Comparison of ENCODE assay signal across 2 cellular contexts in the genomic region with DNA sequence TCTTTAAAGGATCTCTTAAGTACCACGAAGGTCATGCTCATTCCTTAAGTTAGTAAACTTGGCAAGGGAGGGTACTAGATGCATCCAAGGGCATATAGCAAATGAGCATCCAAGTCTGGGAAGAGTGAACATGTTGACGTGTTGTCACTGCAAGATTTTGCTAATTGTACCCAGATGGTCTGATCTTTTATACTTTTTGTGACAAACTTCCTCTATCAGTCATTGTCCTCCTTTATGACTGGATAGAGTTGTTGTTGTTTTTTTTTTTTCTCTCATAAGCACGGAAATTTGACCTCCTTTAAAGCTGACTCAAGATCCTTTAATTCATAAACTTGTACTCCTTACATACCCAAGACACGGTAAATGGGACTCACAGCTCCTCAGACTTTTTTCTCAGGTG.
TF ChIP-seq lines count a peak whose summit lies in the region.

No MANE protein-coding gene starts in this region.

TF ChIP-seq in SK-N-SH treated with all-trans-retinoic acid at 6 μM for 48 hours, 23 proteins besides CTCF, POLR2A, EP300 and RAD21 (continued from another document):
- TF ChIP-seq, protein P1, sequence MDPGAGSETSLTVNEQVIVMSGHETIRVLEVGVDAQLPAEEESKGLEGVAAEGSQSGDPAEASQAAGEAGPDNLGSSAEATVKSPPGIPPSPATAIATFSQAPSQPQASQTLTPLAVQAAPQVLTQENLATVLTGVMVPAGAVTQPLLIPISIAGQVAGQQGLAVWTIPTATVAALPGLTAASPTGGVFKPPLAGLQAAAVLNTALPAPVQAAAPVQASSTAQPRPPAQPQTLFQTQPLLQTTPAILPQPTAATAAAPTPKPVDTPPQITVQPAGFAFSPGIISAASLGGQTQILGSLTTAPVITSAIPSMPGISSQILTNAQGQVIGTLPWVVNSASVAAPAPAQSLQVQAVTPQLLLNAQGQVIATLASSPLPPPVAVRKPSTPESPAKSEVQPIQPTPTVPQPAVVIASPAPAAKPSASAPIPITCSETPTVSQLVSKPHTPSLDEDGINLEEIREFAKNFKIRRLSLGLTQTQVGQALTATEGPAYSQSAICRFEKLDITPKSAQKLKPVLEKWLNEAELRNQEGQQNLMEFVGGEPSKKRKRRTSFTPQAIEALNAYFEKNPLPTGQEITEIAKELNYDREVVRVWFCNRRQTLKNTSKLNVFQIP (CRISPR knock-in tag; IDR thresholded peaks at IDR 0.05; ENCODE audit: borderline replicate concordance, low read depth) = no peak
- TF ChIP-seq RARB (CRISPR knock-in tag; IDR thresholded peaks at IDR 0.05) (no peak), ESRRG (CRISPR knock-in tag; IDR thresholded peaks at IDR 0.05) (no peak), ISL1 (CRISPR knock-in tag; IDR thresholded peaks at IDR 0.05) (no peak), CREB5 (CRISPR knock-in tag; IDR thresholded peaks at IDR 0.05; ENCODE audit: low read depth) (no peak), TCF4 (CRISPR knock-in tag; IDR thresholded peaks at IDR 0.05; ENCODE audit: borderline replicate concordance) (no peak), ZNF8 (CRISPR knock-in tag; IDR thresholded peaks at IDR 0.05) (no peak)

TF ChIP-seq in SK-N-SH, 30 proteins besides CTCF, POLR2A, EP300 and RAD21 (continued from another document):
- TF ChIP-seq PBX3 (IDR thresholded peaks at IDR 0.05) = no peak
- TF ChIP-seq SMC3 (IDR thresholded peaks at IDR 0.05; ENCODE audit: low read depth, low read length) = no peak
